Comparison of ENCODE assay signal across 17 cellular contexts in the genomic region with DNA sequence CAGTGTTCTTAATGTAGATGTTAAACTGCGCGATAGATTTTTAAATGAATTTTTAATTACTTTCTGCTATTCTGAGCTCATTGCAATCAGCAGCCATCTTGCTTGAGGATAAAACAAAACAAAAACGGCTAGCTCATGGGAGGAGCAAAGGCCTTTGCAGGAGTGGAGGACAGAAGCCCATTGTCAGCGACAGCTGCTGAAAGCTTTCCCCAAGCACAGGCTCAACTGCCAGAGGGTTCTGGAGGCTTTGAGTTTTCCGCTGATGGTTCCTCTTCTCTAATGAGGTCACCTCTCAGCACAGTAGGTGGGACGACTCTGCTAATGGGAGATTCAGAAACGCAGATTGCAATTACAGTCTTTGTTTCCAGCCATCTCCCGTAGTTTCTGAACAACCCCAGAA.
A peak's percentile ranks its signal among the peaks of the same experiment; 100 is the strongest.
DNase-seq lines count a peak whose midpoint lies in the region; ATAC-seq and TF ChIP-seq lines count a peak whose summit lies in the region.
"Had no signal": no experiment of that assay in that cellular context is flagged by ENCODE, and none has a peak within 500 bp of the region (broad histone marks: within the 10 kb centered on the region; RNA-seq: fewer than 3 reads in every experiment).

No MANE protein-coding gene starts in this region.

- no peak overlapping the region for H3K4me3 Mint-ChIP-seq in MCF 10A (ENCODE audit: unreplicated experiment)
- no peak overlapping the region for H3K4me3 Mint-ChIP-seq in activated CD4-positive, alpha-beta T cell treated with anti-CD3 and anti-CD28 coated beads, Interleukin-2, amount 10 ng/mL, durations not matched to agents 24 days and 14 days
- H3K4me3 Mint-ChIP-seq: activated T-cell treated with anti-CD3 and anti-CD28 coated beads, Interleukin-2, amount 50 U/mL, for 24 hours had no signal

- H3K27ac Mint-ChIP-seq in MCF 10A (ENCODE audit: low read depth, unreplicated experiment): no peak overlapping the region
- H3K27ac Mint-ChIP-seq in activated CD4-positive, alpha-beta T cell treated with anti-CD3 and anti-CD28 coated beads, Interleukin-2, amount 10 ng/mL, durations not matched to agents 24 days and 14 days: no peak overlapping the region
- H3K27ac Mint-ChIP-seq: activated T-cell treated with anti-CD3 and anti-CD28 coated beads, Interleukin-2, amount 50 U/mL, for 24 hours had no signal

- peak overlapping the region; percentile 55 for H2AFZ ChIP-seq in mammary epithelial cell (ENCODE audit: low read depth, low read length)

- intact Hi-C loops in mammary epithelial cell (cut with micrococcal nuclease) (no loop called here), MCF 10A (cut with micrococcal nuclease) (no loop called here)
- intact Hi-C loops in activated CD4-positive, alpha-beta T cell treated with anti-CD3 and anti-CD28 coated beads, Interleukin-2, amount 10 ng/mL, durations not matched to agents 24 days and 14 days (cut with micrococcal nuclease): no loop called here

- dilution Hi-C loops in mammary epithelial cell (cut with HindIII; ENCODE audit: low sequenced_read_pairs): no loop called here

- no peak for TF ChIP-seq POLR2A in tibial nerve (IDR thresholded peaks at IDR 0.05)

- no peak for TF ChIP-seq EP300 in tibial nerve (IDR thresholded peaks at IDR 0.05)

- 34% methylated on average over 8 of the region's 8 CpGs for WGBS in mammary epithelial cell (ENCODE audit: low coverage, missing lambda C conversion rate)
- 41 to 44% methylated on average over 8 of the region's 8 CpGs for WGBS in tibial nerve, 2 donors

- CTCF ChIA-PET in mammary epithelial cell (lab: Charles Lee; ENCODE audit: low non-redundant PET): no interaction called here
- CTCF ChIA-PET in MCF 10A (lab: Yijun Ruan, JAX): interaction anchor here (0.6 to 0.7 kb wide), 3 partner anchors 404 to 931 kb away, joined by 3 to 4 read pairs (median 3); no protein-coding TSS in a partner anchor

- H3K27me3 Mint-ChIP-seq in MCF 10A (ENCODE audit: insufficient read depth, unreplicated experiment): peaks cover 34% of the 10 kb centered on the region
- H3K27me3 Mint-ChIP-seq in activated CD4-positive, alpha-beta T cell treated with anti-CD3 and anti-CD28 coated beads, Interleukin-2, amount 10 ng/mL, durations not matched to agents 24 days and 14 days: peaks cover 7% of the 10 kb centered on the region

- H3K9me3 Mint-ChIP-seq in MCF 10A (ENCODE audit: unreplicated experiment): no peaks in the 10 kb centered on the region
- H3K9me3 Mint-ChIP-seq in activated CD4-positive, alpha-beta T cell treated with anti-CD3 and anti-CD28 coated beads, Interleukin-2, amount 10 ng/mL, durations not matched to agents 24 days and 14 days: no peaks in the 10 kb centered on the region
- H3K9me3 Mint-ChIP-seq: activated T-cell treated with anti-CD3 and anti-CD28 coated beads, Interleukin-2, amount 50 U/mL, for 24 hours had no signal

- H3K4me3 ChIP-seq in mammary epithelial cell (replicated peaks in 1 of 3; ENCODE audit: insufficient read depth in 1 of 3, low read depth in 2 of 3, low read length in 3 of 3): no peak overlapping the region
- H3K4me3 ChIP-seq in tibial nerve: peak overlapping the region in 1 of 4 donors; percentile 0
- H3K4me3 ChIP-seq: adrenal gland, GM12878, SK-N-MC, skin epidermis, upper lobe of right lung had no signal

- no peak for TF ChIP-seq CTCF in mammary epithelial cell (conservative IDR thresholded peaks at IDR 0.05 in 1 of 2, IDR thresholded peaks at IDR 0.05 in 1 of 2; ENCODE audit: extremely low read depth in 1 of 2, insufficient read depth in 1 of 2, low read depth in 1 of 2, low read length in 2 of 2)
- no peak for TF ChIP-seq CTCF in MCF 10A (IDR thresholded peaks at IDR 0.05; ENCODE audit: unreplicated experiment)
- no peak for TF ChIP-seq CTCF in tibial nerve (IDR thresholded peaks at IDR 0.05)

- no peaks in the 10 kb centered on the region for H3K36me3 Mint-ChIP-seq in MCF 10A (ENCODE audit: insufficient read depth, unreplicated experiment)
- no peaks in the 10 kb centered on the region for H3K36me3 Mint-ChIP-seq in activated CD4-positive, alpha-beta T cell treated with anti-CD3 and anti-CD28 coated beads, Interleukin-2, amount 10 ng/mL, durations not matched to agents 24 days and 14 days (ENCODE audit: low read depth)

- in situ Hi-C loops in mammary epithelial cell (cut with MboI; ENCODE audit: low sequenced_read_pairs in 2 of 2): no loop called here

- POLR2A ChIA-PET in MCF 10A (lab: Yijun Ruan, JAX): no interaction called here

- H4K20me1 ChIP-seq in mammary epithelial cell (ENCODE audit: insufficient read depth, low read length): no peaks in the 10 kb centered on the region

- BruUV-seq in mammary epithelial cell (replicated peaks; lab: Mats Ljungman, UMichigan) (no TSS peak), MCF 10A (replicated peaks; lab: Mats Ljungman, UMichigan) (no TSS peak)

- H3K9me3 ChIP-seq in mammary epithelial cell (replicated peaks; ENCODE audit: insufficient read depth, low read length): no peaks in the 10 kb centered on the region
- no peaks in the 10 kb centered on the region for H3K9me3 ChIP-seq in tibial nerve
- H3K9me3 ChIP-seq: adrenal gland, upper lobe of right lung had no signal

- H3K27me3 ChIP-seq in mammary epithelial cell (ENCODE audit: insufficient read depth, low read length): no peaks in the 10 kb centered on the region
- no peaks in the 10 kb centered on the region for H3K27me3 ChIP-seq in tibial nerve
- H3K27me3 ChIP-seq: adrenal gland had no signal

- H3K9ac ChIP-seq in mammary epithelial cell (ENCODE audit: insufficient read depth, low read length): no peak overlapping the region

- no peak overlapping the region for H3K4me2 ChIP-seq in mammary epithelial cell (ENCODE audit: insufficient read depth, low read depth, low read length)

- no peak for ATAC-seq in HG03521 (IDR thresholded peaks at IDR 0.05; ENCODE audit: unreplicated experiment)
- ATAC-seq: GM12878, upper lobe of right lung had no signal

- H3K4me1 ChIP-seq in mammary epithelial cell (ENCODE audit: insufficient read depth, low read length) (no peaks in the 10 kb centered on the region), tibial nerve (peaks cover 0 to 15% (median 0%) of the 10 kb centered on the region in 4 donors)
- H3K4me1 ChIP-seq: upper lobe of right lung had no signal

- H3K27ac ChIP-seq in mammary epithelial cell (ENCODE audit: insufficient read depth, low read depth, low read length) (no peak overlapping the region), caudate nucleus (ENCODE audit: low read depth, low read length) (peak overlapping the region; percentile 96), tibial nerve (peak overlapping the region in 3 of 4 donors; percentile 16 to 60 (median 35))
- H3K27ac ChIP-seq: SK-N-MC, skin epidermis, upper lobe of right lung, WERI-Rb-1 had no signal

- no peaks in the 10 kb centered on the region for H3K36me3 ChIP-seq in mammary epithelial cell (ENCODE audit: insufficient read depth, low read length)
- H3K36me3 ChIP-seq in tibial nerve: no peaks in the 10 kb centered on the region
- H3K36me3 ChIP-seq: adrenal gland, upper lobe of right lung, WERI-Rb-1 had no signal

- no peaks in the 10 kb centered on the region for H3K79me2 ChIP-seq in mammary epithelial cell (ENCODE audit: insufficient read depth, low read length)

- H3K4me1 Mint-ChIP-seq in MCF 10A (ENCODE audit: insufficient read depth, unreplicated experiment): no peaks in the 10 kb centered on the region
- no peaks in the 10 kb centered on the region for H3K4me1 Mint-ChIP-seq in activated CD4-positive, alpha-beta T cell treated with anti-CD3 and anti-CD28 coated beads, Interleukin-2, amount 10 ng/mL, durations not matched to agents 24 days and 14 days

- DNase-seq in mammary epithelial cell (no peak), MCF 10A (ENCODE audit: unreplicated experiment) (no peak), caudate nucleus (lab: John Stamatoyannopoulos, UW) (peak in 53 of 61 donors; percentile 19 to 85 (median 65)), iPS-NIHi7 (ENCODE audit: extremely low spot score) (peak; percentile 53), tibial nerve (ENCODE audit: low spot score in 2 of 2) (no peak)
- no peak for DNase-seq in activated CD4-positive, alpha-beta T cell treated with anti-CD3 and anti-CD28 coated beads, Interleukin-2, amount 10 ng/mL, durations not matched to agents 24 days and 14 days
- no peak for DNase-seq in stimulated activated CD4-positive, alpha-beta T cell treated with anti-CD3 and anti-CD28 coated beads, Interleukin-1b, Interleukin-23, amount 100 ng/mL, for 48 hours
- DNase-seq: activated T-cell treated with anti-CD3 and anti-CD28 coated beads, Interleukin-2, amount 50 U/mL, for 24 hours; DMS 273 treated with DMSO at 0.1 percent for 48 hours; NCI-H345; upper lobe of right lung; WERI-Rb-1 had no signal

Comparison
In these comparisons a context has a peak if more than half of its experiments do, and no peak if none do; other contexts are left out.
1. DNase-seq: peak in caudate nucleus (53 of 61) and iPS-NIHi7 (single experiment); none in mammary epithelial cell (single experiment), MCF 10A (single experiment), tibial nerve (0 of 2), activated CD4-positive, alpha-beta T cell treated with anti-CD3 and anti-CD28 coated beads, Interleukin-2, amount 10 ng/mL, durations not matched to agents 24 days and 14 days (single experiment) and stimulated activated CD4-positive, alpha-beta T cell treated with anti-CD3 and anti-CD28 coated beads, Interleukin-1b, Interleukin-23, amount 100 ng/mL, for 48 hours (single experiment).